Comparison of ENCODE assay signal across 38 cellular contexts in the genomic region with DNA sequence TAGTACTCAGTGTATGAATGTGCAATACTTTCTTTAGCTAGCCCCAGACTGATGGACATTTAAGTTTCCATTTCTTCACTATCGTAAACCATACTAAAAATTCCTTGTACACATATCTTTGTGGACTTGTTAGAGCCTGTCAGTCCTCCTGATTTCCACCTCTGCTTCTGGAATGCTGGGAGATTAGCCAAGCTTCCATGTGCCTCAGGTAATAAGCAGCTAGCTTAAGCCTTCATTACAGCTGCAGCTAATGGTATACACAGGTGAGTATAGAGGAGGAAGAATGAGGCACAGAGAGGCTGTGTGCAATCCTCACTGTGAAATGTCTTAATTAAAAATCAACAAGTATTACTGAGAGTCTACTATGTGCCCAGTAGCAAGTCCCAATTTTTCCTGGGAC. TPM values are rescaled to one million over a fixed set of nuclear protein-coding genes. Genes with fewer than 3 reads are reported as not detected.
"Had no signal": no experiment of that assay in that cellular context is flagged by ENCODE, and none has a peak within 500 bp of the region (broad histone marks: within the 10 kb centered on the region; RNA-seq: fewer than 3 reads in every experiment).

No MANE protein-coding gene starts in this region.

- H3K9ac ChIP-seq: SK-N-SH had no signal

- FAIRE-seq: RCC 7860, TTC549 had no signal

- H3K27ac ChIP-seq: PC-9, SJSA1 had no signal

- DNase-seq: activated CD4-positive, alpha-beta T cell treated with anti-CD3 and anti-CD28 coated beads, Interleukin-2, amount 10 ng/mL, durations not matched to agents 24 days and 14 days; activated CD4-positive, alpha-beta T cell treated with anti-CD3 and anti-CD28 coated beads, Interleukin-2, amount 50 U/mL, for 4 hours; activated CD8-positive, alpha-beta T cell treated with anti-CD3 and anti-CD28 coated beads for 36 hours; activated effector memory CD4-positive, alpha-beta T cell treated with anti-CD3 and anti-CD28 coated beads, Interleukin-2, amount 50 U/mL, for 16 hours; activated naive CD4-positive, alpha-beta T cell; activated naive CD4-positive, alpha-beta T cell treated with anti-CD3 and anti-CD28 coated beads, Interleukin-2, amount 50 U/mL, for 16 hours; activated naive CD8-positive, alpha-beta T cell treated with anti-CD3 and anti-CD28 coated beads for 36 hours; activated T-cell treated with anti-CD3 and anti-CD28 coated beads, Interleukin-2, amount 50 U/mL, for 1 hour; activated T-cell treated with anti-CD3 and anti-CD28 coated beads, Interleukin-2, amount 50 U/mL, for 72 hours; amniotic stem cell; aorta; caudate nucleus; cerebellar nuclear complex; Kasumi-1; KG1; MM.1S; MV-4-11; NCI-H1092; NCI-H1417; NCI-H146; NCI-H187; NCI-H2029 treated with DMSO at 0.1 percent for 48 hours; NCI-H2107; NCI-H2171; NCI-H510A; NCI-H526; NCI-H774; PC-9; SHP77 treated with DMSO at 0.1 percent for 48 hours; SK-N-SH had no signal

- H3K4me3 Mint-ChIP-seq: activated CD4-positive, alpha-beta T cell treated with anti-CD3 and anti-CD28 coated beads, Interleukin-2, amount 10 ng/mL, durations not matched to agents 24 days and 14 days; activated CD8-positive, alpha-beta T cell treated with anti-CD3 and anti-CD28 coated beads for 36 hours; activated naive CD8-positive, alpha-beta T cell treated with anti-CD3 and anti-CD28 coated beads for 36 hours; activated T-cell treated with anti-CD3 and anti-CD28 coated beads, Interleukin-2, amount 50 U/mL, for 72 hours; activated T-helper 17 cell treated with anti-CD3 and anti-CD28 coated beads, Interleukin-2, amount 50 U/mL, for 72 hours; T-helper 1 cell treated with Interleukin-12 subunit alpha and Interleukin-12 subunit beta and Interleukin-4 antibody, amounts not matched to agents 30 μg/mL and 1 μg/mL, for 36 hours; T-helper 2 cell treated with Interferon-gamma antibody and Interleukin-4, amounts not matched to agents 5 μg/mL and 100 μg/mL, for 36 hours had no signal

- H3K4me3 ChIP-seq: PC-9, SJSA1 had no signal

- H3K4me1 ChIP-seq: SJSA1 had no signal

- ATAC-seq: activated CD8-positive, alpha-beta T cell treated with anti-CD3 and anti-CD28 coated beads for 36 hours; activated T-cell treated with anti-CD3 and anti-CD28 coated beads, Interleukin-2, amount 50 U/mL, for 72 hours; activated T-helper 17 cell treated with anti-CD3 and anti-CD28 coated beads, Interleukin-2, amount 50 U/mL, for 72 hours had no signal

- H3K4me2 ChIP-seq: PC-9, SK-N-SH had no signal

- H3K36me3 Mint-ChIP-seq: activated naive CD8-positive, alpha-beta T cell treated with anti-CD3 and anti-CD28 coated beads for 36 hours had no signal

- H2AFZ ChIP-seq: PC-9 had no signal

- H3K9me3 ChIP-seq: SJSA1, SK-N-SH had no signal

- H3K36me3 ChIP-seq: SJSA1 had no signal

- H3K27ac Mint-ChIP-seq: activated CD4-positive, alpha-beta T cell treated with anti-CD3 and anti-CD28 coated beads, Interleukin-2, amount 10 ng/mL, durations not matched to agents 24 days and 14 days; activated CD8-positive, alpha-beta T cell treated with anti-CD3 and anti-CD28 coated beads for 36 hours; activated naive CD8-positive, alpha-beta T cell treated with anti-CD3 and anti-CD28 coated beads for 36 hours; activated T-cell treated with anti-CD3 and anti-CD28 coated beads, Interleukin-2, amount 50 U/mL, for 72 hours; activated T-helper 17 cell treated with anti-CD3 and anti-CD28 coated beads, Interleukin-2, amount 50 U/mL, for 72 hours; T-helper 1 cell treated with Interleukin-12 subunit alpha and Interleukin-12 subunit beta and Interleukin-4 antibody, amounts not matched to agents 30 μg/mL and 1 μg/mL, for 36 hours; T-helper 2 cell treated with Interferon-gamma antibody and Interleukin-4, amounts not matched to agents 5 μg/mL and 100 μg/mL, for 36 hours had no signal

- H3K9me3 Mint-ChIP-seq: activated CD4-positive, alpha-beta T cell treated with anti-CD3 and anti-CD28 coated beads, Interleukin-2, amount 10 ng/mL, durations not matched to agents 24 days and 14 days; activated CD8-positive, alpha-beta T cell treated with anti-CD3 and anti-CD28 coated beads for 36 hours; activated naive CD8-positive, alpha-beta T cell treated with anti-CD3 and anti-CD28 coated beads for 36 hours; activated T-cell treated with anti-CD3 and anti-CD28 coated beads, Interleukin-2, amount 50 U/mL, for 72 hours; activated T-helper 17 cell treated with anti-CD3 and anti-CD28 coated beads, Interleukin-2, amount 50 U/mL, for 72 hours; T-helper 1 cell treated with Interleukin-12 subunit alpha and Interleukin-12 subunit beta and Interleukin-4 antibody, amounts not matched to agents 30 μg/mL and 1 μg/mL, for 36 hours; T-helper 2 cell treated with Interferon-gamma antibody and Interleukin-4, amounts not matched to agents 5 μg/mL and 100 μg/mL, for 36 hours had no signal

- H3K27me3 ChIP-seq: SJSA1 had no signal

- H3K27me3 Mint-ChIP-seq: activated CD8-positive, alpha-beta T cell treated with anti-CD3 and anti-CD28 coated beads for 36 hours; activated T-helper 17 cell treated with anti-CD3 and anti-CD28 coated beads, Interleukin-2, amount 50 U/mL, for 72 hours had no signal

RNA-seq across cellular contexts. Expression of gene SMIM9, which starts 9.8 kb away (rescaled TPM):
- total RNA-seq: activated CD4-positive, alpha-beta T cell treated with anti-CD3 and anti-CD28 coated beads, Interleukin-2, amount 10 ng/mL, durations not matched to agents 24 days and 14 days; activated CD8-positive, alpha-beta memory T cell treated with anti-CD3 and anti-CD28 coated beads for 36 hours; activated CD8-positive, alpha-beta T cell treated with anti-CD3 and anti-CD28 coated beads for 36 hours; activated naive CD8-positive, alpha-beta T cell treated with anti-CD3 and anti-CD28 coated beads for 36 hours; activated T-cell treated with anti-CD3 and anti-CD28 coated beads, Interleukin-2, amount 50 U/mL, for 72 hours; activated T-helper 17 cell treated with anti-CD3 and anti-CD28 coated beads, Interleukin-2, amount 50 U/mL, for 72 hours; OCI-LY7; PC-9; SJSA1 had no signal
- polyA plus RNA-seq: aorta, SK-N-SH had no signal
